In genomic region chr19:16268676-16269319, GRCh38 we compare ENCODE assay signal across 18 cellular contexts. TPM values are rescaled to one million over a fixed set of nuclear protein-coding genes. Genes with fewer than 3 reads are reported as not detected.
DNase-seq lines count a peak whose midpoint lies in the region; ATAC-seq and TF ChIP-seq lines count a peak whose summit lies in the region.
"Had no signal": no experiment of that assay in that cellular context is flagged by ENCODE, and none has a peak within 500 bp of the region (broad histone marks: within the 10 kb centered on the region; RNA-seq: fewer than 3 reads in every experiment).

No MANE protein-coding gene starts in this region.

- POLR2A ChIA-PET in activated CD4-positive, alpha-beta T cell treated with anti-CD3 and anti-CD28 coated beads for 36 hours (lab: Charles Lee), result no interaction called here

- H3K4me3 Mint-ChIP-seq in activated CD4-positive, alpha-beta T cell treated with anti-CD3 and anti-CD28 coated beads for 36 hours, result no peak overlapping the region
- H3K4me3 Mint-ChIP-seq in activated T-cell treated with anti-CD3 and anti-CD28 coated beads, Interleukin-2, amount 50 U/mL, for 4 hours, result no peak overlapping the region
- no peak overlapping the region for H3K4me3 Mint-ChIP-seq in natural killer cell
- H3K4me3 Mint-ChIP-seq: CD14-positive monocyte, HFFc6 had no signal

- H3K9me3 Mint-ChIP-seq in activated CD4-positive, alpha-beta T cell treated with anti-CD3 and anti-CD28 coated beads for 36 hours (ENCODE audit: low read depth), result no peaks in the 10 kb centered on the region
- H3K9me3 Mint-ChIP-seq in activated T-cell treated with anti-CD3 and anti-CD28 coated beads, Interleukin-2, amount 50 U/mL, for 4 hours, result no peaks in the 10 kb centered on the region
- H3K9me3 Mint-ChIP-seq in natural killer cell, result no peaks in the 10 kb centered on the region

- no peak overlapping the region for H3K27ac Mint-ChIP-seq in activated CD4-positive, alpha-beta T cell treated with anti-CD3 and anti-CD28 coated beads for 36 hours
- H3K27ac Mint-ChIP-seq in natural killer cell, result no peak overlapping the region
- H3K27ac Mint-ChIP-seq: HFFc6 had no signal

- H3K36me3 Mint-ChIP-seq in activated CD4-positive, alpha-beta T cell treated with anti-CD3 and anti-CD28 coated beads for 36 hours (ENCODE audit: low read depth), result no peaks in the 10 kb centered on the region
- no peaks in the 10 kb centered on the region for H3K36me3 Mint-ChIP-seq in activated T-cell treated with anti-CD3 and anti-CD28 coated beads, Interleukin-2, amount 50 U/mL, for 4 hours (ENCODE audit: insufficient read depth)
- no peaks in the 10 kb centered on the region for H3K36me3 Mint-ChIP-seq in natural killer cell

- peak; percentile 63 for DNase-seq in activated CD4-positive, alpha-beta T cell treated with anti-CD3 and anti-CD28 coated beads for 36 hours
- DNase-seq in activated CD4-positive, alpha-beta T cell treated with anti-CD3 and anti-CD28 coated beads for 1 hour, result no peak
- peak; percentile 55 for DNase-seq in activated T-cell treated with anti-CD3 and anti-CD28 coated beads, Interleukin-2, amount 50 U/mL, for 4 hours
- peak; percentile 24 for DNase-seq in effector CD4-positive, alpha-beta T cell
- peak; percentile 26 for DNase-seq in stimulated activated CD8-positive, alpha-beta memory T cell treated with anti-CD3 and anti-CD28 coated beads, Interleukin-4, amount 100 ng/mL, for 24 hours (ENCODE audit: low read depth)
- DNase-seq in natural killer cell, result no peak
- DNase-seq: HFFc6, hippocampal formation, left cardiac atrium, NCI-H187, NCI-H69, posterior cingulate gyrus, RPMI8226, stomach had no signal

- intact Hi-C loops in activated CD4-positive, alpha-beta T cell treated with anti-CD3 and anti-CD28 coated beads for 36 hours (cut with DNase I, micrococcal nuclease), result no loop called here
- intact Hi-C loops in natural killer cell (cut with micrococcal nuclease), result loop anchor here (10.0 kb wide), 1 partner anchor 46 kb away; no protein-coding TSS in a partner anchor

- H3K27me3 Mint-ChIP-seq in activated CD4-positive, alpha-beta T cell treated with anti-CD3 and anti-CD28 coated beads for 36 hours, result peaks cover 9% of the 10 kb centered on the region
- no peaks in the 10 kb centered on the region for H3K27me3 Mint-ChIP-seq in activated T-cell treated with anti-CD3 and anti-CD28 coated beads, Interleukin-2, amount 50 U/mL, for 4 hours (ENCODE audit: low read depth)
- no peaks in the 10 kb centered on the region for H3K27me3 Mint-ChIP-seq in natural killer cell (ENCODE audit: low read depth in 2 of 2)

- peaks cover 22% of the 10 kb centered on the region for H3K4me1 Mint-ChIP-seq in activated CD4-positive, alpha-beta T cell treated with anti-CD3 and anti-CD28 coated beads for 36 hours
- peaks cover 37% of the 10 kb centered on the region for H3K4me1 Mint-ChIP-seq in activated T-cell treated with anti-CD3 and anti-CD28 coated beads, Interleukin-2, amount 50 U/mL, for 4 hours (ENCODE audit: low read depth)
- peaks cover 9 to 22% of the 10 kb centered on the region in 2 donors for H3K4me1 Mint-ChIP-seq in natural killer cell

- no peak for ATAC-seq in activated CD4-positive, alpha-beta T cell treated with anti-CD3 and anti-CD28 coated beads for 36 hours
- peak in 1 of 2 donors; percentile 36 for ATAC-seq in activated T-cell treated with anti-CD3 and anti-CD28 coated beads, Interleukin-2, amount 50 U/mL, for 4 hours
- no peak for ATAC-seq in GM18498 (IDR thresholded peaks at IDR 0.05; ENCODE audit: unreplicated experiment)
- ATAC-seq in natural killer cell, result no peak
- ATAC-seq in HG03432 (IDR thresholded peaks at IDR 0.05; ENCODE audit: unreplicated experiment), result no peak
- ATAC-seq: GM12878, left cardiac atrium had no signal

- TF ChIP-seq CTCF in natural killer cell (IDR thresholded peaks at IDR 0.05), result no peak

- CTCF ChIA-PET in activated CD4-positive, alpha-beta T cell treated with anti-CD3 and anti-CD28 coated beads for 36 hours (lab: Charles Lee), result interaction anchor here (0.9 to 3.3 kb wide), 2 partner anchors 114 to 147 kb away, joined by 3 to 14 read pairs; no protein-coding TSS in a partner anchor

RNA-seq across cellular contexts. Expression of gene KLF2, which starts 55.8 kb away (rescaled TPM):
- total RNA-seq in activated CD4-positive, alpha-beta T cell treated with anti-CD3 and anti-CD28 coated beads for 36 hours, result under 1 TPM; 0.57 to 0.90 TPM
- total RNA-seq in activated T-cell treated with anti-CD3 and anti-CD28 coated beads, Interleukin-2, amount 50 U/mL, for 4 hours, result 1 to 10 TPM; 1.4 to 2.5 (median 2.4) TPM
- 100 to 1,000 TPM; 246 to 645 (median 377) TPM for total RNA-seq in natural killer cell

Comparison
In these comparisons a context has a peak if more than half of its experiments do, and no peak if none do; other contexts are left out.
1. DNase-seq: peak in activated CD4-positive, alpha-beta T cell treated with anti-CD3 and anti-CD28 coated beads for 36 hours (single experiment), activated T-cell treated with anti-CD3 and anti-CD28 coated beads, Interleukin-2, amount 50 U/mL, for 4 hours (single experiment), effector CD4-positive, alpha-beta T cell (single experiment) and stimulated activated CD8-positive, alpha-beta memory T cell treated with anti-CD3 and anti-CD28 coated beads, Interleukin-4, amount 100 ng/mL, for 24 hours (single experiment); none in activated CD4-positive, alpha-beta T cell treated with anti-CD3 and anti-CD28 coated beads for 1 hour (single experiment) and natural killer cell (single experiment).
2. RNA of gene KLF2, which starts 55.8 kb away (total RNA-seq): 246 to 645 TPM in natural killer cell; 1.4 to 2.5 TPM in activated T-cell treated with anti-CD3 and anti-CD28 coated beads, Interleukin-2, amount 50 U/mL, for 4 hours and 0.57 to 0.90 TPM in activated CD4-positive, alpha-beta T cell treated with anti-CD3 and anti-CD28 coated beads for 36 hours; every median in the first group is over 10 times any median in the second.